7 cellular contexts compared by ENCODE assay signal in the genomic region with DNA sequence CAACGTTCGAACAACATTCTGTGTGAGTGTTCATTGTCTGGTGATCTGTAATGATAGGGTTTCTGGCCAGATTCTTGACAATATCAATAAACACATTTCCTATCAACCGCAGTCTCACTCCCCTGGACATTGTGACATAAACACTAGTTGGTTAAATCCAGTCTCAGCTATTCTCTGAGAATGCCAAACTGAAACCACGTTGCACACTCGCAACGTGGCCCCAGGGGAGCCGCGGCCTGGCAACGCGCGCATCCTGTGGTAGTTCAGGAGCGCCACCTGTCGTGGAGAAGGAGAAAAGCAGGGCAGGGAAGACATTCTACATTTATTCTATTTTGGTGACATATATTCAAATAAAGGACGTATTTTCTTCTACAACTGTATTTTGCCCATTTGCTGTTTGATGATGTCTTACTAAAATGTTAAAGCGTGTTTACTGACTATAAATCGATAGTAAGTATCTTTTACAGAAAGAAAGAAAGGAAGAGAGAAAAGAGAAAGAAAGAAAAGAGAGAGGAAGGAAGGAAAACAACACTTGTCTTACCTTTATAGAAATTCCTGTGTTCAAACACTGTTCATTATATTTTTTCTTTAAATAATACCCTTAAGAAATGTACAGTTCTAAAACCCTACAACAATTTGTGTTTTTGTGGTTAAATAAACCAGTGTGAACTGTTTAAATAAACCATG.
DNase-seq lines count a peak whose midpoint lies in the region; TF ChIP-seq lines count a peak whose summit lies in the region.

No MANE protein-coding gene starts in this region.

- DNase-seq in EH (ENCODE audit: low read depth) = peak; percentile 63
- DNase-seq in H4 (ENCODE audit: low spot score) = peak; percentile 79
- peak; percentile 7 for DNase-seq in NCI-H1417 treated with DMSO at 0.1 percent for 48 hours (lab: John Stamatoyannopoulos, UW)
- DNase-seq in foreskin fibroblast = peak; percentile 31 to 86
- peak in 37 of 56 donors; percentile 0 to 51 (median 13) for DNase-seq in nucleus accumbens (lab: John Stamatoyannopoulos, UW)
- DNase-seq in stimulated activated naive CD4-positive, alpha-beta T cell treated with Interleukin-2 at 50 U/mL for 16 hours (lab: John Stamatoyannopoulos, UW) = no peak

- peak; percentile 97 for TF ChIP-seq CTCF in VCaP (conservative IDR thresholded peaks at IDR 0.05)
- peak; percentile 88 for TF ChIP-seq CTCF in foreskin fibroblast (IDR thresholded peaks at IDR 0.05; ENCODE audit: low read depth, low read length)

- H3K27ac ChIP-seq in VCaP = no peak overlapping the region

- peak overlapping the region; percentile 40 to 41 for H3K4me3 ChIP-seq in foreskin fibroblast (ENCODE audit: low read depth in 1 of 2, low read length in 2 of 2)
